ENCODE assay signal across 31 cellular contexts in the genomic region with DNA sequence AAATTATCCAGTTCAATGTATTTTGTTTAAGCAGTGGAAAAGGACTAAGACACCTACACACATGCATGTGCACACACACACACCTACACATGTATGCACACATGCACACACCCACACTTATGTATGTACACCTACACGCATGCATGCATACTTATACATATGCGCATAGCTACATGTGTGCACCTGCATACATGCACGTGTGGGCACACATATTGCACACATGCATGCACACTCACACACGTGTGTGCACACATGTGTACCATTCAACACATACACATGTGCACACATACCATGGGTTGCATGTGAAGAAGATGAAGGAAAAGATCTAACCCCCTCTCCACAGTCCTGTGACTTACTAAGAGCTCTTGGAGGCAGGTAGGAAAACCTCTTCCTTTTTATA.
"Had no signal": no experiment of that assay in that cellular context is flagged by ENCODE, and none has a peak within 500 bp of the region (broad histone marks: within the 10 kb centered on the region; RNA-seq: fewer than 3 reads in every experiment).

No MANE protein-coding gene starts in this region.

- H3K9me3 ChIP-seq: Peyer's patch had no signal

- H3K9ac ChIP-seq: KMS-11 had no signal

- DNase-seq: activated B cell treated with CpG ODN at 0.5 μM for 24 hours; activated CD4-positive, alpha-beta memory T cell treated with anti-CD3 and anti-CD28 coated beads, Interleukin-2, amount 10 ng/mL, durations not matched to agents 7 days and 5 days; activated CD4-positive, alpha-beta T cell treated with anti-CD3 and anti-CD28 coated beads for 4 hours; activated CD4-positive, CD25-positive, alpha-beta regulatory T cell treated with anti-CD3 and anti-CD28 coated beads, Interleukin-2, amount 50 U/mL, for 72 hours; activated CD8-positive, alpha-beta memory T cell treated with anti-CD3 and anti-CD28 coated beads, Interleukin-2, amount 50 U/mL, for 48 hours; activated effector memory CD4-positive, alpha-beta T cell treated with Interleukin-2 at 50 U/mL for 16 hours; activated naive CD4-positive, alpha-beta T cell treated with anti-CD3 and anti-CD28 coated beads, Interleukin-2, amount 10 ng/mL, durations not matched to agents 7 days and 5 days; activated naive CD8-positive, alpha-beta T cell treated with anti-CD3 and anti-CD28 coated beads, Interleukin-2, amount 50 U/mL, for 24 hours; activated T-cell treated with anti-CD3 and anti-CD28 coated beads, Interleukin-2, amount 50 U/mL, for 48 hours; MM.1S; NCI-H1092; NCI-H1436 treated with DMSO at 0.1 percent for 48 hours; NCI-H1694 treated with DMSO at 0.1 percent for 48 hours; NCI-H2029 treated with DMSO at 0.1 percent for 48 hours; NCI-H2107; NCI-H2171; NCI-H510A; NCI-H526; NCI-H748 treated with DMSO at 0.1 percent for 48 hours; NK-92 treated with Interleukin-12 subunit alpha and Interleukin-12 subunit beta, amount 100 ng/mL, for 24 hours; PC-3; Peyer's patch; RPMI8226; SIG-M5; SW 1271; T-helper 1 cell; T-helper 2 cell; T-helper 9 cell had no signal

- ATAC-seq: activated CD8-positive, alpha-beta memory T cell treated with anti-CD3 and anti-CD28 coated beads, Interleukin-2, amount 10 ng/mL, durations not matched to agents 7 days and 5 days; activated naive CD8-positive, alpha-beta T cell treated with anti-CD3 and anti-CD28 coated beads, Interleukin-2, amount 50 U/mL, for 24 hours; PC-3 had no signal

- H3K4me2 ChIP-seq: KMS-11 had no signal

- H3K27ac ChIP-seq: KMS-11, Peyer's patch, VCaP had no signal

- H3K27me3 ChIP-seq: Peyer's patch had no signal

- H3K4me1 ChIP-seq: Peyer's patch had no signal

- H3K4me3 ChIP-seq: Peyer's patch had no signal

- H3K36me3 ChIP-seq: Peyer's patch had no signal
